ENCODE assay signal across 9 cellular contexts in genomic region chr6:21264288-21264818, GRCh38.
DNase-seq lines count a peak whose midpoint lies in the region; ATAC-seq lines count a peak whose summit lies in the region.
"Had no signal": no experiment of that assay in that cellular context is flagged by ENCODE, and none has a peak within 500 bp of the region (broad histone marks: within the 10 kb centered on the region; RNA-seq: fewer than 3 reads in every experiment).

No MANE protein-coding gene starts in this region.

- POLR2A ChIA-PET in activated CD4-positive, alpha-beta memory T cell treated with anti-CD3 and anti-CD28 coated beads for 36 hours (lab: Charles Lee), result no interaction called here

- no peaks in the 10 kb centered on the region for H3K9me3 Mint-ChIP-seq in stimulated activated naive CD8-positive, alpha-beta T cell treated with anti-CD3 and anti-CD28 coated beads, Interleukin-15, Interleukin-2, amounts not matched to agents 100 ng/mL and 50 ng/mL, for 24 hours
- H3K9me3 Mint-ChIP-seq in activated CD4-positive, alpha-beta memory T cell treated with anti-CD3 and anti-CD28 coated beads for 36 hours, result no peaks in the 10 kb centered on the region

- no peak for ATAC-seq in stimulated activated naive CD8-positive, alpha-beta T cell treated with anti-CD3 and anti-CD28 coated beads, Interleukin-15, Interleukin-2, amounts not matched to agents 100 U/mL and 50 U/mL, for 24 hours
- no peak for ATAC-seq in HG03469 (IDR thresholded peaks at IDR 0.05; ENCODE audit: unreplicated experiment)

- CTCF ChIA-PET in activated CD4-positive, alpha-beta memory T cell treated with anti-CD3 and anti-CD28 coated beads for 36 hours (lab: Charles Lee), result no interaction called here

- intact Hi-C loops in activated CD4-positive, alpha-beta memory T cell treated with anti-CD3 and anti-CD28 coated beads for 36 hours (cut with micrococcal nuclease), result loop anchor here (10.0 kb wide), 2 partner anchors 320 to 560 kb away; no protein-coding TSS in a partner anchor

- peak overlapping the region; percentile 57 for H3K27ac Mint-ChIP-seq in stimulated activated naive CD8-positive, alpha-beta T cell treated with anti-CD3 and anti-CD28 coated beads, Interleukin-15, Interleukin-2, amounts not matched to agents 100 ng/mL and 50 ng/mL, for 24 hours
- H3K27ac Mint-ChIP-seq in activated CD4-positive, alpha-beta memory T cell treated with anti-CD3 and anti-CD28 coated beads for 36 hours, result peak overlapping the region; percentile 53
- H3K27ac Mint-ChIP-seq: IgD-negative memory B cell had no signal

- H3K4me1 Mint-ChIP-seq in stimulated activated naive CD8-positive, alpha-beta T cell treated with anti-CD3 and anti-CD28 coated beads, Interleukin-15, Interleukin-2, amounts not matched to agents 100 ng/mL and 50 ng/mL, for 24 hours (ENCODE audit: low read depth), result peaks cover 21% of the 10 kb centered on the region
- peaks cover 22% of the 10 kb centered on the region for H3K4me1 Mint-ChIP-seq in activated CD4-positive, alpha-beta memory T cell treated with anti-CD3 and anti-CD28 coated beads for 36 hours (ENCODE audit: low read depth)

- H3K4me3 Mint-ChIP-seq in stimulated activated naive CD8-positive, alpha-beta T cell treated with anti-CD3 and anti-CD28 coated beads, Interleukin-15, Interleukin-2, amounts not matched to agents 100 ng/mL and 50 ng/mL, for 24 hours, result peak overlapping the region; percentile 7
- H3K4me3 Mint-ChIP-seq in activated CD4-positive, alpha-beta memory T cell treated with anti-CD3 and anti-CD28 coated beads for 36 hours, result no peak overlapping the region

- no peaks in the 10 kb centered on the region for H3K27me3 Mint-ChIP-seq in stimulated activated naive CD8-positive, alpha-beta T cell treated with anti-CD3 and anti-CD28 coated beads, Interleukin-15, Interleukin-2, amounts not matched to agents 100 ng/mL and 50 ng/mL, for 24 hours
- peaks cover 7% of the 10 kb centered on the region for H3K27me3 Mint-ChIP-seq in activated CD4-positive, alpha-beta memory T cell treated with anti-CD3 and anti-CD28 coated beads for 36 hours
- H3K27me3 Mint-ChIP-seq: IgD-negative memory B cell had no signal

- DNase-seq in stimulated activated naive CD8-positive, alpha-beta T cell treated with anti-CD3 and anti-CD28 coated beads, Interleukin-15, Interleukin-2, amounts not matched to agents 100 U/mL and 50 U/mL, for 24 hours, result no peak
- DNase-seq in NCI-H1436 (lab: John Stamatoyannopoulos, UW), result peak; percentile 45
- no peak for DNase-seq in activated CD4-positive, alpha-beta memory T cell treated with anti-CD3 and anti-CD28 coated beads for 36 hours
- DNase-seq in nucleus accumbens (lab: John Stamatoyannopoulos, UW), result no peak
- DNase-seq in SIG-M5 (lab: John Stamatoyannopoulos, UW), result no peak
- DNase-seq in 8988T, result no peak

- no peaks in the 10 kb centered on the region for H3K36me3 Mint-ChIP-seq in stimulated activated naive CD8-positive, alpha-beta T cell treated with anti-CD3 and anti-CD28 coated beads, Interleukin-15, Interleukin-2, amounts not matched to agents 100 ng/mL and 50 ng/mL, for 24 hours (ENCODE audit: low read depth)
- no peaks in the 10 kb centered on the region for H3K36me3 Mint-ChIP-seq in activated CD4-positive, alpha-beta memory T cell treated with anti-CD3 and anti-CD28 coated beads for 36 hours
